ENCODE assay signal across 13 cellular contexts in the genomic region with DNA sequence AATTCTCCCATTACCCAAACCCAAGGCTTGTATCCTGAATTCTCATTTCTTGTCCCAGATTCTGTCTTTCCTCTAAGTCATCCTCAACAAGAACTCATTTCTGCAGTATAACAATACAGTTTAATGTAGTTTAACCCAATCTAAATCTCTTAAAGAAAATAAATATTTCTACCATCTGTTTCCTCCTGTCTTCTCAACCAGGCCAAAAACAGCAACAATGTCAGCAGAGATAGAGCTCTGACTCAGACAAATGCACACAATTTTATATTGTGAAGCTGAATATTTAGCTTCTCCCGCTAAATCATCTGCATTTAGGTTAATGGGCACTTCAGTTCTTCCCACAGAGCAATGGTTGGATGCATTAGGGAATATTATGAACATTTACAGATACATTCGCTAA. TPM values are rescaled to one million over a fixed set of nuclear protein-coding genes. Genes with fewer than 3 reads are reported as not detected.
DNase-seq lines count a peak whose midpoint lies in the region; ATAC-seq and TF ChIP-seq lines count a peak whose summit lies in the region.
"Had no signal": no experiment of that assay in that cellular context is flagged by ENCODE, and none has a peak within 500 bp of the region (broad histone marks: within the 10 kb centered on the region; RNA-seq: fewer than 3 reads in every experiment).

No MANE protein-coding gene starts in this region.

- no peak for TF ChIP-seq CTCF in choroid plexus epithelial cell (conservative IDR thresholded peaks at IDR 0.05; ENCODE audit: low read depth, low read length)
- no peak for TF ChIP-seq CTCF in fibroblast of the aortic adventitia (IDR thresholded peaks at IDR 0.05; ENCODE audit: insufficient read depth, low read length)

- no peak for ATAC-seq in sciatic nerve

- intact Hi-C loops in sciatic nerve (cut with DNase I) = no loop called here

- DNase-seq in EH (ENCODE audit: low read depth) = peak; percentile 4
- peak; percentile 40 for DNase-seq in choroid plexus epithelial cell (ENCODE audit: low read depth)
- DNase-seq in fibroblast of the aortic adventitia (ENCODE audit: low read depth) = peak; percentile 48
- DNase-seq in pulmonary artery endothelial cell (ENCODE audit: low read depth, low spot score) = peak; percentile 61
- no peak for DNase-seq in KBM-7
- no peak for DNase-seq in sciatic nerve (ENCODE audit: low spot score)
- no peak for DNase-seq in amygdala (lab: John Stamatoyannopoulos, UW)
- DNase-seq: Caco-2; CD8-positive, alpha-beta memory T cell; DND-41; GF-D8; HFFc6 had no signal

- in situ Hi-C loops in KBM-7 (cut with MboI; ENCODE audit: low pct_unique_long_range_greater_than_20kb, low sequenced_read_pairs) = no loop called here

- no peak overlapping the region for H3K4me3 ChIP-seq in choroid plexus epithelial cell (ENCODE audit: low read depth, low read length)
- H3K4me3 ChIP-seq in fibroblast of the aortic adventitia (ENCODE audit: low read depth, low read length) = no peak overlapping the region
- H3K4me3 ChIP-seq: HAP-1 had no signal

RNA-seq across cellular contexts. Expression of gene KYNU, which starts 35.7 kb away (rescaled TPM):
- total RNA-seq in fibroblast of the aortic adventitia (ENCODE audit: low replicate concordance) = under 0.01 and 1.3 TPM in 2 replicates
- 0.07 and 0.11 TPM in 2 replicates for total RNA-seq in pulmonary artery endothelial cell
- total RNA-seq in sciatic nerve = 6.0 TPM

Comparison
In these comparisons a context has a peak if more than half of its experiments do, and no peak if none do; other contexts are left out.
1. DNase-seq: peak in EH (single experiment), choroid plexus epithelial cell (single experiment), fibroblast of the aortic adventitia (single experiment) and pulmonary artery endothelial cell (single experiment); none in KBM-7 (single experiment), sciatic nerve (single experiment) and amygdala (0 of 56).